In genomic region chr1:199734186-199734585, GRCh38 we compare ENCODE assay signal across 16 cellular contexts.
DNase-seq lines count a peak whose midpoint lies in the region; TF ChIP-seq lines count a peak whose summit lies in the region.
"Had no signal": no experiment of that assay in that cellular context is flagged by ENCODE, and none has a peak within 500 bp of the region (broad histone marks: within the 10 kb centered on the region; RNA-seq: fewer than 3 reads in every experiment).

No MANE protein-coding gene starts in this region.

- H2AFZ ChIP-seq in mammary epithelial cell (ENCODE audit: low read depth, low read length) (peak overlapping the region; percentile 76), Loucy (ENCODE audit: low read length) (no peak overlapping the region), neuronal stem cell (ENCODE audit: low read length) (no peak overlapping the region)

- H3K18ac ChIP-seq in neuronal stem cell (ENCODE audit: low read length) = no peak overlapping the region

- H3K4me3 Mint-ChIP-seq in MCF 10A (ENCODE audit: unreplicated experiment) (no peak overlapping the region), type B pancreatic cell (no peak overlapping the region)

- H3K27ac Mint-ChIP-seq in MCF 10A (ENCODE audit: low read depth, unreplicated experiment) = no peak overlapping the region
- H3K27ac Mint-ChIP-seq in type B pancreatic cell = no peak overlapping the region

- BruUV-seq in mammary epithelial cell (replicated peaks; lab: Mats Ljungman, UMichigan) (no TSS peak), MCF 10A (replicated peaks; lab: Mats Ljungman, UMichigan) (no TSS peak)

- H3K36me3 ChIP-seq in mammary epithelial cell (ENCODE audit: insufficient read depth, low read length) (no peaks in the 10 kb centered on the region), Loucy (ENCODE audit: insufficient read depth, low read length) (no peaks in the 10 kb centered on the region), SK-N-MC (ENCODE audit: insufficient read depth, low read length) (no peaks in the 10 kb centered on the region), neuronal stem cell (replicated peaks in 1 of 2; ENCODE audit: control insufficient read depth in 2 of 2, insufficient read depth in 2 of 2, low read length in 2 of 2) (no peaks in the 10 kb centered on the region)
- H3K36me3 ChIP-seq: BLaER1 treated with 17β-estradiol and CSF1 and Interleukin-3, amounts not matched to agents 10 nM and 100 nM; MG63 had no signal

- CTCF ChIA-PET in mammary epithelial cell (lab: Charles Lee; ENCODE audit: low non-redundant PET) (no interaction called here), MCF 10A (lab: Yijun Ruan, JAX) (interaction anchor here (0.6 to 1.4 kb wide), 3 partner anchors 27 to 754 kb away, joined by 3 to 4 read pairs (median 3); no protein-coding TSS in a partner anchor)

- DNase-seq in mammary epithelial cell (no peak), MCF 10A (ENCODE audit: unreplicated experiment) (no peak), SK-N-MC (ENCODE audit: low read depth, low spot score) (peak; percentile 59), type B pancreatic cell (ENCODE audit: extremely low spot score, unreplicated experiment) (no peak), neuronal stem cell (ENCODE audit: low spot score) (no peak), AG08395 (ENCODE audit: low spot score) (no peak)
- DNase-seq: KG1, MG63, NCI-H1092 treated with DMSO at 0.1 percent for 48 hours, NCI-H2029, NCI-H774, RPMI8226, T-helper 9 cell had no signal

- peaks cover 11% of the 10 kb centered on the region for H3K4me1 ChIP-seq in mammary epithelial cell (ENCODE audit: insufficient read depth, low read length)
- peaks cover 32% of the 10 kb centered on the region for H3K4me1 ChIP-seq in Loucy (ENCODE audit: insufficient read depth, low read length, poor library complexity, severe bottlenecking)
- peaks cover 0 to 1% of the 10 kb centered on the region in 2 donors for H3K4me1 ChIP-seq in neuronal stem cell (ENCODE audit: control insufficient read depth in 2 of 2, insufficient read depth in 1 of 2, low read depth in 1 of 2, low read length in 2 of 2)

- peaks cover 6% of the 10 kb centered on the region for H3K4me1 Mint-ChIP-seq in MCF 10A (ENCODE audit: insufficient read depth, unreplicated experiment)
- H3K4me1 Mint-ChIP-seq in type B pancreatic cell (ENCODE audit: unreplicated experiment) = peaks cover 6% of the 10 kb centered on the region

- H2BK120ac ChIP-seq in neuronal stem cell (ENCODE audit: low read depth, low read length) = no peak overlapping the region

- H3K27me3 ChIP-seq in mammary epithelial cell (ENCODE audit: insufficient read depth, low read length) (no peaks in the 10 kb centered on the region), Loucy (ENCODE audit: insufficient read depth, low read length, poor library complexity, severe bottlenecking) (no peaks in the 10 kb centered on the region), neuronal stem cell (ENCODE audit: control insufficient read depth in 3 of 3, insufficient read depth in 3 of 3, low read depth in 1 of 3, low read length in 3 of 3) (no peaks in the 10 kb centered on the region)
- H3K27me3 ChIP-seq: BLaER1 treated with 17β-estradiol and CSF1 and Interleukin-3, amounts not matched to agents 10 nM and 100 nM; MG63 had no signal

- no peak overlapping the region for H3K27ac ChIP-seq in mammary epithelial cell (ENCODE audit: insufficient read depth, low read depth, low read length)
- no peak overlapping the region for H3K27ac ChIP-seq in SK-N-MC
- H3K27ac ChIP-seq in neuronal stem cell (replicated peaks; ENCODE audit: low read length) = no peak overlapping the region
- H3K27ac ChIP-seq: BLaER1 treated with 17β-estradiol and CSF1 and Interleukin-3, amounts not matched to agents 10 nM and 100 nM; HL-60 had no signal

- H4K20me1 ChIP-seq in mammary epithelial cell (ENCODE audit: insufficient read depth, low read length) (no peaks in the 10 kb centered on the region), Loucy (ENCODE audit: insufficient read depth, low read length, poor library complexity, severe bottlenecking) (no peaks in the 10 kb centered on the region)
- H4K20me1 ChIP-seq: BLaER1 treated with 17β-estradiol and CSF1 and Interleukin-3, amounts not matched to agents 10 nM and 100 nM had no signal

- no peaks in the 10 kb centered on the region for H3F3A ChIP-seq in Loucy (ENCODE audit: low read depth)

- TF ChIP-seq CTCF in mammary epithelial cell (conservative IDR thresholded peaks at IDR 0.05 in 1 of 2, IDR thresholded peaks at IDR 0.05 in 1 of 2; ENCODE audit: extremely low read depth in 1 of 2, insufficient read depth in 1 of 2, low read depth in 1 of 2, low read length in 2 of 2) (no peak), MCF 10A (IDR thresholded peaks at IDR 0.05; ENCODE audit: unreplicated experiment) (no peak), Loucy (conservative IDR thresholded peaks at IDR 0.05; ENCODE audit: low read length) (no peak), type B pancreatic cell (conservative IDR thresholded peaks at IDR 0.05) (no peak)

- H3K79me2 ChIP-seq in mammary epithelial cell (ENCODE audit: insufficient read depth, low read length) (no peaks in the 10 kb centered on the region), Loucy (ENCODE audit: insufficient read depth, low read length) (no peaks in the 10 kb centered on the region)

- intact Hi-C loops in mammary epithelial cell (cut with micrococcal nuclease) (no loop called here), MCF 10A (cut with micrococcal nuclease) (no loop called here)

- H2BK12ac ChIP-seq in neuronal stem cell (ENCODE audit: low read length) = no peak overlapping the region

- no peak overlapping the region for H3K9ac ChIP-seq in mammary epithelial cell (ENCODE audit: insufficient read depth, low read length)
- no peak overlapping the region for H3K9ac ChIP-seq in Loucy (ENCODE audit: low read depth, low read length, poor library complexity, severe bottlenecking)
- H3K9ac ChIP-seq in SK-N-MC (ENCODE audit: insufficient read length) = no peak overlapping the region
- H3K9ac ChIP-seq in neuronal stem cell (ENCODE audit: low read depth, low read length, poor library complexity) = no peak overlapping the region
- H3K9ac ChIP-seq: BLaER1 treated with 17β-estradiol and CSF1 and Interleukin-3, amounts not matched to agents 10 nM and 100 nM had no signal

- 22% methylated on average over 5 of the region's 5 CpGs for WGBS in mammary epithelial cell (ENCODE audit: low coverage, missing lambda C conversion rate)
- no CpG with 5 or more reads among the region's 5 CpGs for WGBS in neuronal stem cell (ENCODE audit: extremely low coverage in 2 of 2, insufficient read length in 2 of 2, insufficient replicate concordance in 1 of 2), 2 donors

- H3K36me3 Mint-ChIP-seq in MCF 10A (ENCODE audit: insufficient read depth, unreplicated experiment) = no peaks in the 10 kb centered on the region
- H3K36me3 Mint-ChIP-seq in type B pancreatic cell = no peaks in the 10 kb centered on the region

- no peak overlapping the region for H2AK5ac ChIP-seq in neuronal stem cell (ENCODE audit: low read depth, low read length)

- H2BK5ac ChIP-seq in neuronal stem cell (ENCODE audit: low read length) = no peak overlapping the region

- no peak overlapping the region for H4K8ac ChIP-seq in neuronal stem cell (ENCODE audit: low read depth, low read length)

- H2BK15ac ChIP-seq in neuronal stem cell (ENCODE audit: low read length) = no peak overlapping the region

- no peaks in the 10 kb centered on the region for H3K79me1 ChIP-seq in neuronal stem cell (ENCODE audit: low read depth, low read length)

- H3K14ac ChIP-seq in neuronal stem cell (ENCODE audit: low read length) = no peak overlapping the region

- in situ Hi-C loops in mammary epithelial cell (cut with MboI; ENCODE audit: low sequenced_read_pairs in 2 of 2) = no loop called here

- H3K27me3 Mint-ChIP-seq in MCF 10A (ENCODE audit: insufficient read depth, unreplicated experiment) = no peaks in the 10 kb centered on the region
- H3K27me3 Mint-ChIP-seq in type B pancreatic cell = no peaks in the 10 kb centered on the region

- H3K4me2 ChIP-seq in mammary epithelial cell (ENCODE audit: insufficient read depth, low read depth, low read length) = peak overlapping the region; percentile 16
- peak overlapping the region; percentile 54 for H3K4me2 ChIP-seq in Loucy (ENCODE audit: low read depth, low read length, poor library complexity, severe bottlenecking)
- H3K4me2 ChIP-seq in neuronal stem cell (ENCODE audit: insufficient read depth, low read length, poor library complexity, severe bottlenecking) = no peak overlapping the region
- H3K4me2 ChIP-seq: BLaER1 treated with 17β-estradiol and CSF1 and Interleukin-3, amounts not matched to agents 10 nM and 100 nM had no signal

- no peak overlapping the region for H4K91ac ChIP-seq in neuronal stem cell (ENCODE audit: low read depth, low read length, poor library complexity)

- H3K9me2 ChIP-seq in Loucy (replicated peaks; ENCODE audit: low read depth, low read length) = no peaks in the 10 kb centered on the region

- H3K9me3 Mint-ChIP-seq in MCF 10A (ENCODE audit: unreplicated experiment) (no peaks in the 10 kb centered on the region), type B pancreatic cell (peaks cover 3% of the 10 kb centered on the region)

- H3K23ac ChIP-seq in neuronal stem cell (ENCODE audit: low read depth, low read length, poor library complexity) = no peak overlapping the region

- POLR2A ChIA-PET in MCF 10A (lab: Yijun Ruan, JAX) = interaction anchor here (1.4 kb wide), 1 partner anchor 13 kb away, joined by 4 read pairs; no protein-coding TSS in a partner anchor

- H3K9me3 ChIP-seq in mammary epithelial cell (replicated peaks; ENCODE audit: insufficient read depth, low read length) = no peaks in the 10 kb centered on the region
- H3K9me3 ChIP-seq in Loucy (ENCODE audit: insufficient read depth, low read depth, low read length) = no peaks in the 10 kb centered on the region
- H3K9me3 ChIP-seq in SK-N-MC (ENCODE audit: low read depth, low read length) = no peaks in the 10 kb centered on the region
- no peaks in the 10 kb centered on the region for H3K9me3 ChIP-seq in neuronal stem cell (replicated peaks in 1 of 2; ENCODE audit: control insufficient read depth in 2 of 2, insufficient read depth in 1 of 2, low read depth in 1 of 2, low read length in 2 of 2)
- H3K9me3 ChIP-seq: BLaER1 treated with 17β-estradiol and CSF1 and Interleukin-3, amounts not matched to agents 10 nM and 100 nM had no signal

- no peak overlapping the region for H3K4ac ChIP-seq in neuronal stem cell (ENCODE audit: low read length)

- dilution Hi-C loops in mammary epithelial cell (cut with HindIII; ENCODE audit: low sequenced_read_pairs) = no loop called here

- H3K4me3 ChIP-seq in mammary epithelial cell (replicated peaks in 1 of 3; ENCODE audit: insufficient read depth in 1 of 3, low read depth in 2 of 3, low read length in 3 of 3) (no peak overlapping the region), Loucy (ENCODE audit: low read length, poor library complexity, severe bottlenecking) (peak overlapping the region; percentile 12), SK-N-MC (peak overlapping the region; percentile 12; the same call in 1 of the 2 replicates), neuronal stem cell (ENCODE audit: low read length in 2 of 2) (no peak overlapping the region)
- H3K4me3 ChIP-seq: BLaER1 treated with 17β-estradiol and CSF1 and Interleukin-3, amounts not matched to agents 10 nM and 100 nM; MG63 had no signal

Comparison
In these comparisons a context has a peak if more than half of its experiments do, and no peak if none do; other contexts are left out.
1. H3K4me3 ChIP-seq: peak in Loucy (single experiment) and SK-N-MC (single experiment); none in mammary epithelial cell (0 of 3) and neuronal stem cell (0 of 2).